Comparison of ENCODE assay signal across 8 cellular contexts in the genomic region with DNA sequence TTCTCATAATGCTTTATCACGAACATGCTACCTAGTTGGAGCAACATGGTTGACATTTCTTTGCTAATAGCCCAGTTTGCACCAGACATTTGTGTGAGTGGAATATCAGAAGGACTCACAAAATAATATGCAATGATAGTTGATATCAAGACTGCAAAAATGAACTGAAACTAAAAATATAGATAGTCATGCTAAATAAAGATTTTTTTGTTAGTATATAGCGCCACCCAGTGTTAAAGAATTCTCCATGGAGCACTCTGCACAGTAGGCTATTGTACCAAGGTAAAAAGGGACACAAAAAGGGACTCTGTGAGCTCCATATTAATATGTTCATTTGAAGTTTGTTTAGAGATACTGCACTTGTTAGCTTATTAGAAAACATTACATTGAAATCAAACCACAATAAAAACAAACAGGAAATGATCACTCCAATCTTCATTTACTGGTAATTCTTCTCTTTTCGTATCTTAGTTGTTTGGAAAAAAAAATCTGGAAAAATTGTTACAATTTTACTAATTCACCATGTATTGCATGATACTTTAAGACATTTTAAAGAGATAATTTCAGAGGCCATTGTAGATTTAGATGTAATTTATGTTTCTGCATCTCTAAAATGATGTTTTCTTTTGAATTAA.
DNase-seq lines count a peak whose midpoint lies in the region; FAIRE-seq and TF ChIP-seq lines count a peak whose summit lies in the region.

No MANE protein-coding gene starts in this region.

- H3K27ac ChIP-seq in astrocyte (ENCODE audit: low read depth, low read length): no peak overlapping the region
- H3K27ac ChIP-seq in keratinocyte (ENCODE audit: control insufficient read depth, insufficient read depth, low read length): no peak overlapping the region

- H3K4me3 ChIP-seq in astrocyte (ENCODE audit: insufficient read depth, low read depth, low read length) (peak overlapping the region; percentile 42), keratinocyte (ENCODE audit: control insufficient read depth in 2 of 3, extremely low read depth in 1 of 3, insufficient read depth in 2 of 3, low read depth in 1 of 3, low read length in 3 of 3) (peak overlapping the region in 2 of 3 experiments; percentile 13 to 33)

- no peaks in the 10 kb centered on the region for H3K9me1 ChIP-seq in keratinocyte (ENCODE audit: control insufficient read depth, extremely low read depth, insufficient read depth, low read length)

- H3K9ac ChIP-seq in astrocyte (ENCODE audit: low read length): no peak overlapping the region
- no peak overlapping the region for H3K9ac ChIP-seq in keratinocyte (ENCODE audit: control insufficient read depth, extremely low read depth, insufficient read depth, low read length)

- no peaks in the 10 kb centered on the region for H3K9me3 ChIP-seq in astrocyte (ENCODE audit: insufficient read depth, low read depth, low read length)
- no peaks in the 10 kb centered on the region for H3K9me3 ChIP-seq in keratinocyte (ENCODE audit: control insufficient read depth, low read depth, low read length)

- H3K27me3 Mint-ChIP-seq in astrocyte (ENCODE audit: low read depth, unreplicated experiment): no peaks in the 10 kb centered on the region

- no peak overlapping the region for H3K4me3 Mint-ChIP-seq in astrocyte (ENCODE audit: unreplicated experiment)

- H3K79me2 ChIP-seq in astrocyte (ENCODE audit: insufficient read depth, low read length): no peaks in the 10 kb centered on the region
- H3K79me2 ChIP-seq in keratinocyte (ENCODE audit: control insufficient read depth, insufficient read depth, low read length): no peaks in the 10 kb centered on the region

- no peaks in the 10 kb centered on the region for H3K27me3 ChIP-seq in astrocyte (ENCODE audit: insufficient read depth, low read length)
- no peaks in the 10 kb centered on the region for H3K27me3 ChIP-seq in keratinocyte (ENCODE audit: control insufficient read depth, extremely low read depth, insufficient read depth, low read length)

- H4K20me1 ChIP-seq in astrocyte (ENCODE audit: insufficient read depth, low read length): no peaks in the 10 kb centered on the region
- H4K20me1 ChIP-seq in keratinocyte (ENCODE audit: control insufficient read depth, extremely low read depth, insufficient read depth, low read length): no peaks in the 10 kb centered on the region

- TF ChIP-seq POLR2A in H54 (IDR thresholded peaks at IDR 0.05; ENCODE audit: low read depth, low read length): no peak

- H3K36me3 Mint-ChIP-seq in astrocyte (ENCODE audit: low read depth, unreplicated experiment): no peaks in the 10 kb centered on the region

- H3K9me3 Mint-ChIP-seq in astrocyte (ENCODE audit: unreplicated experiment): no peaks in the 10 kb centered on the region

- H3K4me1 Mint-ChIP-seq in astrocyte (ENCODE audit: low read depth, unreplicated experiment): peaks cover 4% of the 10 kb centered on the region

- peak overlapping the region; percentile 6 for H3K27ac Mint-ChIP-seq in astrocyte (ENCODE audit: unreplicated experiment)

- peak overlapping the region; percentile 76 for H3K4me2 ChIP-seq in astrocyte (ENCODE audit: low read length)
- peak overlapping the region; percentile 47 for H3K4me2 ChIP-seq in keratinocyte (ENCODE audit: control insufficient read depth, extremely low read depth, insufficient read depth, low read depth, low read length)

- FAIRE-seq in astrocyte (lab: Jason Lieb, UNC) (no peak), keratinocyte (lab: Jason Lieb, UNC) (no peak), H54 (lab: Jason Lieb, UNC) (no peak)

- H2AFZ ChIP-seq in astrocyte (ENCODE audit: low read depth, low read length) (peak overlapping the region; percentile 8), keratinocyte (ENCODE audit: control insufficient read depth, low read length) (peak overlapping the region; percentile 31)

- H3K36me3 ChIP-seq in astrocyte (ENCODE audit: insufficient read depth, low read length) (no peaks in the 10 kb centered on the region), keratinocyte (ENCODE audit: control insufficient read depth in 2 of 2, extremely low read depth in 1 of 2, insufficient read depth in 2 of 2, low read length in 2 of 2) (no peaks in the 10 kb centered on the region)

- H3K4me1 ChIP-seq in astrocyte (ENCODE audit: insufficient read depth, low read length) (no peaks in the 10 kb centered on the region), keratinocyte (ENCODE audit: control insufficient read depth, extremely low read depth, insufficient read depth, low read length) (no peaks in the 10 kb centered on the region)

- DNase-seq in NCI-H1105 treated with DMSO at 0.1 percent for 48 hours (lab: John Stamatoyannopoulos, UW) (peak; percentile 38), NCI-H1105 (lab: John Stamatoyannopoulos, UW) (no peak), NCI-H2081 treated with DMSO at 0.1 percent for 48 hours (lab: John Stamatoyannopoulos, UW) (peak; percentile 19), astrocyte (ENCODE audit: low read depth) (peak; percentile 0), keratinocyte (ENCODE audit: low read depth, low spot score) (no peak), activated T-cell treated with anti-CD3 and anti-CD28 coated beads for 4 hours (no peak), H54 (ENCODE audit: insufficient read length, low spot score) (no peak), UCSD-AML1 (lab: John Stamatoyannopoulos, UW; ENCODE audit: unreplicated experiment) (no peak)

- dilution Hi-C loops in keratinocyte (cut with MboI; ENCODE audit: extremely low pct_ligation_motif_present, low sequenced_read_pairs): no loop called here

- TF ChIP-seq CTCF in astrocyte (IDR thresholded peaks at IDR 0.05; ENCODE audit: insufficient read depth, low read depth, low read length): peak; percentile 69
- TF ChIP-seq CTCF in keratinocyte (optimal IDR thresholded peaks at IDR 0.05 in 1 of 3, IDR thresholded peaks at IDR 0.05 in 1 of 3, conservative IDR thresholded peaks at IDR 0.05 in 1 of 3; ENCODE audit: extremely low read depth in 1 of 3, insufficient read depth in 2 of 3, low read length in 3 of 3): peak in 2 of 3 experiments; percentile 40 to 43

Comparison
In these comparisons a context has a peak if more than half of its experiments do, and no peak if none do; other contexts are left out.
1. DNase-seq: peak in NCI-H1105 treated with DMSO at 0.1 percent for 48 hours (single experiment), NCI-H2081 treated with DMSO at 0.1 percent for 48 hours (single experiment) and astrocyte (single experiment); none in NCI-H1105 (single experiment), keratinocyte (single experiment), activated T-cell treated with anti-CD3 and anti-CD28 coated beads for 4 hours (single experiment), H54 (single experiment) and UCSD-AML1 (single experiment).